In the genomic region with DNA sequence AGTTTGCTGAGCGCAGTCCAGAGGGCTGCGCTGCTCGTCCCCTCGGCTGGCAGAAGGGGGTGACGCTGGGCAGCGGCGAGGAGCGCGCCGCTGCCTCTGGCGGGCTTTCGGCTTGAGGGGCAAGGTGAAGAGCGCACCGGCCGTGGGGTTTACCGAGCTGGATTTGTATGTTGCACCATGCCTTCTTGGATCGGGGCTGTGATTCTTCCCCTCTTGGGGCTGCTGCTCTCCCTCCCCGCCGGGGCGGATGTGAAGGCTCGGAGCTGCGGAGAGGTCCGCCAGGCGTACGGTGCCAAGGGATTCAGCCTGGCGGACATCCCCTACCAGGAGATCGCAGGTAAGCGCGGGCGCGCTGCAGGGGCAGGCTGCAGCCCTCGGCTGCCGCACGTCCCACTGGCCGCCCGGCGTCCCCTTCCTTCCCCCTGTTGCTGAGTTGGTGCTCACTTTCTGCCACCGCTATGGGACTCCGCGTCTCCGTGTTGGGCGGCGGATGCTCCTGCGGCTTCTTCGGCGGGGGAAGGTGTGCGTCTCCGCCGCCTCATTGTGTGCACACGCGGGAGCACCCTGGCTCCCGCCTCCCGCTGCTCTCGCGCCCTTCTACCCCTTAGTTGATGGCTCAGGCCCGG, we compare ENCODE assay signal across 8 cellular contexts. TPM values are rescaled to one million over a fixed set of nuclear protein-coding genes. Genes with fewer than 3 reads are reported as not detected.
DNase-seq lines count a peak whose midpoint lies in the region; ATAC-seq, FAIRE-seq and TF ChIP-seq lines count a peak whose summit lies in the region.

No MANE protein-coding gene starts in this region.

- peaks cover 0 to 26% of the 10 kb centered on the region in 2 experiments; a peak in 2 of 4 replicates for H3K79me2 ChIP-seq in H1 (ENCODE audit: control insufficient read depth in 1 of 2, insufficient read depth in 2 of 2, low read length in 2 of 2)

- H2BK12ac ChIP-seq in H1 (ENCODE audit: low read depth, low read length) = 0 out of 2 replicates have a peak overlapping the region, but pooled peaks have one; percentile 33

- H4K91ac ChIP-seq in H1 (replicated peaks; ENCODE audit: insufficient read length, low read length) = peak overlapping the region; percentile 75

- 2% methylated on average over 43 of the region's 56 CpGs; no CpG with 5 or more reads in 1 of the 2 experiments for WGBS in H1 (ENCODE audit: extremely low coverage in 1 of 2, insufficient coverage in 1 of 2, insufficient read length in 1 of 2, insufficient replicate concordance in 2 of 2, low coverage in 1 of 2, low lambda C conversion rate in 2 of 2, missing lambda C conversion rate in 1 of 2), 2 experiments

- H3K9me3 ChIP-seq in H1 (ENCODE audit: insufficient read depth in 2 of 2, low read depth in 1 of 2, low read length in 1 of 2) (no peaks in the 10 kb centered on the region), mucosa of stomach (ENCODE audit: control insufficient read depth, low read length) (no peaks in the 10 kb centered on the region)

- CTCF ChIA-PET in H1 (lab: Charles Lee; ENCODE audit: partially characterized antibody) = interaction anchor here (1.1 to 2.7 kb wide), 5 partner anchors 17 to 965 kb away, joined by 4 to 11 read pairs (median 6); no protein-coding TSS in a partner anchor

- H3K27me3 ChIP-seq in H1 (replicated peaks in 1 of 4; ENCODE audit: control insufficient read depth in 3 of 4, extremely low read depth in 1 of 4, insufficient read depth in 3 of 4, low read length in 3 of 4) (no peaks in the 10 kb centered on the region), mucosa of stomach (ENCODE audit: control insufficient read depth, insufficient read depth, low read length) (peaks cover 34% of the 10 kb centered on the region)

- H4K20me1 ChIP-seq in H1 (replicated peaks in 1 of 2; ENCODE audit: control insufficient read depth in 1 of 2, insufficient read depth in 2 of 2, low read length in 2 of 2) = no peaks in the 10 kb centered on the region

- H3K4me1 ChIP-seq in H1 (replicated peaks in 1 of 4; ENCODE audit: control insufficient read depth in 3 of 4, insufficient read depth in 4 of 4, low read length in 3 of 4) (peaks cover 0 to 14% (median 13%) of the 10 kb centered on the region in 4 experiments; a peak in 6 of 7 replicates), mucosa of stomach (ENCODE audit: control insufficient read depth, insufficient read depth, low read length) (peaks cover 6% of the 10 kb centered on the region)

- peak overlapping the region; percentile 88 to 98 for H3K4me2 ChIP-seq in H1 (ENCODE audit: insufficient read depth in 1 of 2, low read depth in 2 of 2, low read length in 2 of 2)

- peak; percentile 26 for DNase-seq in H54 (ENCODE audit: insufficient read length, low spot score)
- DNase-seq in NCI-H524 (lab: John Stamatoyannopoulos, UW) = peak; percentile 66 to 75
- peak in 1 of 2 experiments; percentile 81 for DNase-seq in H1 (ENCODE audit: low read depth in 1 of 2, low spot score in 2 of 2)
- no peak for DNase-seq in superior temporal gyrus (ENCODE audit: extremely low spot score)
- DNase-seq in HuH-7.5 (ENCODE audit: low spot score) = no peak
- DNase-seq in midbrain (lab: John Stamatoyannopoulos, UW) = no peak

- no peak overlapping the region for H2AK5ac ChIP-seq in H1 (ENCODE audit: low read depth, low read length)

- H3K56ac ChIP-seq in H1 (replicated peaks; ENCODE audit: insufficient read length, low read depth, low read length) = peak overlapping the region; percentile 48

- no peak overlapping the region for H3K4ac ChIP-seq in H1 (replicated peaks; ENCODE audit: insufficient read length, low read depth, low read length)

- peak overlapping the region; percentile 66 to 80 (median 75) for H3K9ac ChIP-seq in H1 (replicated peaks in 1 of 4; ENCODE audit: extremely low read depth in 1 of 4, low read depth in 3 of 4, low read length in 3 of 4)
- H3K9ac ChIP-seq in mucosa of stomach (ENCODE audit: low read length) = peak overlapping the region; percentile 41

- no peak overlapping the region for H3K27ac ChIP-seq in H1 (ENCODE audit: low read depth, low read length)

- H2BK15ac ChIP-seq in H1 (ENCODE audit: low read length) = no peak overlapping the region; the same call in 1 of the 2 replicates

- no peak overlapping the region for H3K14ac ChIP-seq in H1 (ENCODE audit: insufficient read length)

- H3K23me2 ChIP-seq in H1 (ENCODE audit: low read depth, low read length) = peaks cover 11% of the 10 kb centered on the region; the same call in 1 of the 2 replicates

- H2BK20ac ChIP-seq in H1 (ENCODE audit: low read length) = no peak overlapping the region; the same call in 1 of the 2 replicates

- POLR2A ChIA-PET in H1 (lab: Charles Lee; ENCODE audit: partially characterized antibody) = interaction anchor here (1.5 to 2.3 kb wide), 3 partner anchors 8 to 222 kb away, joined by 3 to 23 read pairs (median 7); no protein-coding TSS in a partner anchor

- TF ChIP-seq RAD21 in H1 (IDR thresholded peaks at IDR 0.05 in 1 of 2, conservative IDR thresholded peaks at IDR 0.05 in 1 of 2; ENCODE audit: low read depth in 2 of 2, low read length in 2 of 2) = no peak; a peak in 1 of 4 replicates

- no peak overlapping the region for H4K5ac ChIP-seq in H1 (ENCODE audit: insufficient read length, low read depth, low read length)

- H2AFZ ChIP-seq in H1 (ENCODE audit: low read length) = peak overlapping the region; percentile 37; the same call in 1 of the 2 replicates

- TF ChIP-seq EP300 in H1 (IDR thresholded peaks at IDR 0.05; ENCODE audit: borderline replicate concordance in 1 of 2, low read depth in 2 of 2, low read length in 2 of 2) = no peak

- no peak for ATAC-seq in HG03108 (IDR thresholded peaks at IDR 0.05; ENCODE audit: unreplicated experiment)

- peak overlapping the region; percentile 79; the same call in 1 of the 2 replicates for H2BK5ac ChIP-seq in H1 (ENCODE audit: low read depth, low read length)

- no peak overlapping the region for H3K23ac ChIP-seq in H1 (ENCODE audit: insufficient read length)

- H3K4me3 ChIP-seq in H1 (ENCODE audit: extremely low read depth in 1 of 4, insufficient read depth in 2 of 4, low read depth in 3 of 4, low read length in 4 of 4) (peak overlapping the region; percentile 81 to 89 (median 84)), mucosa of stomach (ENCODE audit: low read length) (peak overlapping the region; percentile 12)

- FAIRE-seq in H54 (lab: Jason Lieb, UNC) = no peak
- no peak for FAIRE-seq in H1 (lab: Jason Lieb, UNC)

- H3K79me1 ChIP-seq in H1 (ENCODE audit: low read depth, low read length) = no peaks in the 10 kb centered on the region

- H2BK120ac ChIP-seq in H1 (replicated peaks; ENCODE audit: low read depth, low read length) = peak overlapping the region; percentile 55

- peak overlapping the region; percentile 76 for H3K18ac ChIP-seq in H1 (ENCODE audit: extremely low read depth, low read length)

- peak in 1 of 3 experiments; percentile 2; a peak in 1 of 4 replicates for TF ChIP-seq CTCF in H1 (IDR thresholded peaks at IDR 0.05; ENCODE audit: control extremely low read depth in 1 of 3, insufficient read depth in 1 of 3, low read depth in 1 of 3, low read length in 3 of 3)

- peak overlapping the region; percentile 79; the same call in 1 of the 2 replicates for H4K8ac ChIP-seq in H1 (ENCODE audit: extremely low read depth, insufficient read depth, low read length)

- H3K36me3 ChIP-seq in H1 (ENCODE audit: control insufficient read depth in 2 of 4, insufficient read depth in 4 of 4, low read length in 3 of 4) (no peaks in the 10 kb centered on the region), mucosa of stomach (ENCODE audit: control insufficient read depth, insufficient read depth, low read length) (no peaks in the 10 kb centered on the region)

- TF ChIP-seq POLR2A in H54 (IDR thresholded peaks at IDR 0.05; ENCODE audit: low read depth, low read length) (no peak), H1 (IDR thresholded peaks at IDR 0.05; ENCODE audit: control extremely low read depth in 1 of 2, low read depth in 2 of 2, low read length in 2 of 2) (peak; percentile 27 to 50; a peak in 2 of 3 replicates)

TF ChIP-seq in H1, 55 proteins besides CTCF, POLR2A, EP300 and RAD21 (continues in another document):
- TF ChIP-seq TCF12 (IDR thresholded peaks at IDR 0.05; ENCODE audit: low read depth, low read length) (no peak), SAP30 (IDR thresholded peaks at IDR 0.05; ENCODE audit: insufficient read depth, insufficient replicate concordance, low read length) (no peak), SRF (IDR thresholded peaks at IDR 0.05; ENCODE audit: low read depth, low read length) (no peak), USF2 (IDR thresholded peaks at IDR 0.05; ENCODE audit: low read length) (no peak), TEAD4 (IDR thresholded peaks at IDR 0.05; ENCODE audit: low read depth, low read length) (no peak), CBX8 (IDR thresholded peaks at IDR 0.05; ENCODE audit: borderline replicate concordance, low read depth, low read length) (no peak), ATF2 (IDR thresholded peaks at IDR 0.05; ENCODE audit: low read length) (no peak)

RNA-seq across cellular contexts. Expression of gene GPC6, which starts 0.8 kb away (rescaled TPM):
- 12.0 and 14.2 TPM in 2 replicates for total RNA-seq in H1 (2021; fragmentation: NEBNext Ultra II Directional; extraction: Animal tissue kit (Norgen Biotek cat#: 25700))
- 4.1 and 5.4 TPM in 2 replicates for polyA plus RNA-seq in H1 (2011; rRNA removed)
- 5.9 TPM for polyA plus RNA-seq in H1 (2011; cell fraction: cytosol; rRNA removed)
- 7.8 TPM for polyA plus RNA-seq in H1 (2011; cell fraction: nucleus; rRNA removed)
- polyA plus RNA-seq in H1 (2012, experiment 1 of 2) = 8.2 to 11.6 TPM (median 9.7 TPM) in 4 replicates
- 0.83 TPM for polyA plus RNA-seq in H1 (2012, experiment 2 of 2)
- 29.0 TPM for polyA plus RNA-seq in H1 (2013, experiment 1 of 2)
- polyA plus RNA-seq in H1 (2013, experiment 2 of 2) = 29.3 TPM
- 21.9 and 32.2 TPM in 2 replicates for polyA minus RNA-seq in H1 (2011; rRNA and poly(A)+ RNA removed)
- 14.8 TPM for polyA minus RNA-seq in H1 (2011; cell fraction: cytosol; rRNA and poly(A)+ RNA removed)
- polyA minus RNA-seq in H1 (2011; cell fraction: nucleus; rRNA and poly(A)+ RNA removed) = 24.6 TPM

Comparison
In these comparisons a context has a peak if more than half of its experiments do, and no peak if none do; other contexts are left out.
1. DNase-seq: peak in H54 (single experiment) and NCI-H524 (2 of 2); none in superior temporal gyrus (single experiment), HuH-7.5 (single experiment) and midbrain (single experiment).